In the genomic region with DNA sequence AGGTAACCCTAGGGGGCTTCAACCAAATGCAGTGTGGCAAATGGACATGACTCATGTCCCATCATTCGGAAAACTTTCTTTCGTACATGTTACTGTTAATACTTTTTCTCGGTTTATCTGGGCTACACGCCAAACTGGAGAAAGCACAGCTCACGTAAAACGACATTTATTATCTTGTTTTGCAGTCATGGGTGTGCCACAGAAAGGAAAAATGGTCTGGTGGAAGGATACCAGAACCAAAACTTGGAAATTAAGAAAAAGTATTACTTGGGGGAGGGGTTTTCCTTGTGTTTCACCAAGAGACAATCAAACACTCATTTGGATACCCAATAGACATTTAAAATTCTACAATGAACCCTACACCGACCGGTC, we compare ENCODE assay signal across 16 cellular contexts. TPM values are rescaled to one million over a fixed set of nuclear protein-coding genes. Genes with fewer than 3 reads are reported as not detected.
DNase-seq lines count a peak whose midpoint lies in the region; ATAC-seq and TF ChIP-seq lines count a peak whose summit lies in the region.
"Had no signal": no experiment of that assay in that cellular context is flagged by ENCODE, and none has a peak within 500 bp of the region (broad histone marks: within the 10 kb centered on the region; RNA-seq: fewer than 3 reads in every experiment).

No MANE protein-coding gene starts in this region.

- no peak overlapping the region for H3K9ac ChIP-seq in H9 (ENCODE audit: extremely low read depth, insufficient read length, low read length)
- no peak overlapping the region for H3K9ac ChIP-seq in rectal smooth muscle tissue (ENCODE audit: low read length)

- DNase-seq in H9 (no peak), fibroblast of pulmonary artery (ENCODE audit: low read depth) (peak; percentile 69), SKM-1 treated with dmso at 0.1 percent for 144 hours (lab: John Stamatoyannopoulos, UW; ENCODE audit: unreplicated experiment) (no peak), foreskin melanocyte (no peak), Right ventricle myocardium superior (no peak)
- DNase-seq: activated naive CD4-positive, alpha-beta T cell treated with anti-CD3 and anti-CD28 coated beads, Interleukin-2, amount 10 ng/mL, durations not matched to agents 7 days and 5 days; CD4-positive, CD25-positive, alpha-beta regulatory T cell; left ventricle myocardium inferior; NCI-H226 had no signal

- H3K27me3 Mint-ChIP-seq in H9 (ENCODE audit: low read depth) = peaks cover 79% of the 10 kb centered on the region

- H3K4me1 Mint-ChIP-seq in H9 = peaks cover 44 to 48% of the 10 kb centered on the region in 2 experiments
- H3K4me1 Mint-ChIP-seq: CD4-positive, CD25-positive, alpha-beta regulatory T cell had no signal

- no peak overlapping the region for H3K14ac ChIP-seq in H9 (ENCODE audit: insufficient read depth, low read length)

- no peaks in the 10 kb centered on the region for H3K79me1 ChIP-seq in H9 (ENCODE audit: insufficient read depth, low read depth, low read length, poor library complexity, severe bottlenecking)

- H2BK120ac ChIP-seq in H9 (ENCODE audit: low read depth, low read length, poor library complexity, severe bottlenecking) = no peak overlapping the region

- no peak overlapping the region for H2BK20ac ChIP-seq in H9 (ENCODE audit: low read depth, low read length, poor library complexity, severe bottlenecking)

- no peak overlapping the region for H2AK5ac ChIP-seq in H9 (ENCODE audit: insufficient read length, low read length)

- no peak overlapping the region for H3K27ac Mint-ChIP-seq in H9
- H3K27ac Mint-ChIP-seq: activated naive CD4-positive, alpha-beta T cell treated with anti-CD3 and anti-CD28 coated beads, Interleukin-2, amount 10 ng/mL, durations not matched to agents 7 days and 5 days; CD4-positive, CD25-positive, alpha-beta regulatory T cell had no signal

- H3K9me3 ChIP-seq in H9 (ENCODE audit: control insufficient read depth, low read depth, low read length) = no peaks in the 10 kb centered on the region
- H3K9me3 ChIP-seq: left ventricle myocardium inferior had no signal

- H3K27me3 ChIP-seq in H9 (ENCODE audit: insufficient read depth, low read length) = peaks cover 13% of the 10 kb centered on the region; the same call in 1 of the 2 replicates
- no peaks in the 10 kb centered on the region for H3K27me3 ChIP-seq in rectal smooth muscle tissue (ENCODE audit: control insufficient read depth, insufficient read depth, low read length)

- no peaks in the 10 kb centered on the region for H3K9me3 Mint-ChIP-seq in H9
- H3K9me3 Mint-ChIP-seq: activated naive CD4-positive, alpha-beta T cell treated with anti-CD3 and anti-CD28 coated beads, Interleukin-2, amount 10 ng/mL, durations not matched to agents 7 days and 5 days; CD4-positive, CD25-positive, alpha-beta regulatory T cell had no signal

- H2AFZ ChIP-seq in H9 (ENCODE audit: low read length) = no peak overlapping the region

- H3K4me2 ChIP-seq in H9 (ENCODE audit: insufficient read depth, insufficient read length, low read length) = peak overlapping the region; percentile 49

- H3K36me3 Mint-ChIP-seq in H9 (ENCODE audit: insufficient read depth in 1 of 3, low read depth in 3 of 3) = no peaks in the 10 kb centered on the region
- H3K36me3 Mint-ChIP-seq: activated naive CD4-positive, alpha-beta T cell treated with anti-CD3 and anti-CD28 coated beads, Interleukin-2, amount 10 ng/mL, durations not matched to agents 7 days and 5 days; CD4-positive, CD25-positive, alpha-beta regulatory T cell had no signal

- H3K79me2 ChIP-seq in H9 (ENCODE audit: insufficient read depth, low read length) = no peaks in the 10 kb centered on the region

- no peak for ATAC-seq in HG02938 (IDR thresholded peaks at IDR 0.05; ENCODE audit: unreplicated experiment)
- no peak for ATAC-seq in Right ventricle myocardium superior (ENCODE audit: poor library complexity)

- H4K5ac ChIP-seq in H9 (ENCODE audit: insufficient read length, low read depth, low read length) = no peak overlapping the region

- H4K8ac ChIP-seq in H9 (replicated peaks; ENCODE audit: insufficient read length, low read depth, low read length) = no peak overlapping the region

- H3K23me2 ChIP-seq in H9 (ENCODE audit: insufficient read length, low read depth, low read length, poor library complexity, severe bottlenecking) = peaks cover 10% of the 10 kb centered on the region

- H3K4me3 Mint-ChIP-seq in H9 = peak overlapping the region; percentile 46 to 61
- H3K4me3 Mint-ChIP-seq: activated naive CD4-positive, alpha-beta T cell treated with anti-CD3 and anti-CD28 coated beads, Interleukin-2, amount 10 ng/mL, durations not matched to agents 7 days and 5 days; CD4-positive, CD25-positive, alpha-beta regulatory T cell had no signal

- no peak overlapping the region for H2BK5ac ChIP-seq in H9 (ENCODE audit: insufficient read length, low read length)

- no peak overlapping the region for H2BK15ac ChIP-seq in H9 (ENCODE audit: low read depth, low read length)

- no CpG with 5 or more reads among the region's 8 CpGs for WGBS in H9 (ENCODE audit: extremely low coverage, insufficient read length, low lambda C conversion rate)

- no peak overlapping the region for H3K56ac ChIP-seq in H9 (ENCODE audit: insufficient read length, low read depth, low read length)

- intact Hi-C loops in Right ventricle myocardium superior (cut with DNase I) = no loop called here

- no peak overlapping the region for H3K18ac ChIP-seq in H9 (ENCODE audit: insufficient read length, low read depth, low read length)

- H3T11ph ChIP-seq in H9 (ENCODE audit: low read length) = no peak overlapping the region

- H3K4me3 ChIP-seq in fibroblast of pulmonary artery (replicated peaks; ENCODE audit: low read depth, low read length) (peak overlapping the region; percentile 39), rectal smooth muscle tissue (ENCODE audit: low read length) (peak overlapping the region; percentile 17)
- H3K4me3 ChIP-seq: left ventricle myocardium inferior had no signal

- no peak overlapping the region for H3K4ac ChIP-seq in H9 (ENCODE audit: low read depth, low read length)

- H2BK12ac ChIP-seq in H9 (ENCODE audit: insufficient read length, low read depth, low read length) = no peak overlapping the region

- no peak overlapping the region for H4K91ac ChIP-seq in H9 (ENCODE audit: insufficient read length, low read depth, low read length)

- H3K36me3 ChIP-seq in rectal smooth muscle tissue (ENCODE audit: control insufficient read depth, insufficient read depth, low read length) = no peaks in the 10 kb centered on the region
- H3K36me3 ChIP-seq: left ventricle myocardium inferior had no signal

- no peak for TF ChIP-seq CTCF in H9 (conservative IDR thresholded peaks at IDR 0.05)
- TF ChIP-seq CTCF in VCaP (conservative IDR thresholded peaks at IDR 0.05) = no peak
- TF ChIP-seq CTCF in fibroblast of pulmonary artery (IDR thresholded peaks at IDR 0.05; ENCODE audit: low read length, missing control alignments) = no peak

- H3K27ac ChIP-seq in H9 (ENCODE audit: insufficient read length, low read depth, low read length) (no peak overlapping the region), VCaP (peak overlapping the region; percentile 95), rectal smooth muscle tissue (ENCODE audit: low read depth, low read length) (no peak overlapping the region)
- H3K27ac ChIP-seq: left ventricle myocardium inferior had no signal

- peaks cover 3% of the 10 kb centered on the region; the same call in 1 of the 2 replicates for H3K4me1 ChIP-seq in H9 (ENCODE audit: insufficient read depth, low read length)
- no peaks in the 10 kb centered on the region for H3K4me1 ChIP-seq in rectal smooth muscle tissue (ENCODE audit: control insufficient read depth, insufficient read depth, low read length)

- H4K20me1 ChIP-seq in H9 (ENCODE audit: control insufficient read depth, insufficient read depth, insufficient read length) = no peaks in the 10 kb centered on the region

- no peak overlapping the region for H3K23ac ChIP-seq in H9 (ENCODE audit: insufficient read length, low read depth, low read length)

RNA-seq across cellular contexts. Expression of gene ALOX15B, which starts 23.6 kb away (rescaled TPM):
- total RNA-seq in H9 (2021) (0.11 TPM in 1 of 2 replicates, not detected in the other), Right ventricle myocardium superior (not detected)
- total RNA-seq: CD4-positive, CD25-positive, alpha-beta regulatory T cell; cerebellum; left ventricle myocardium inferior; OCI-LY7; osteocyte; T-helper 2 cell treated with Interferon-gamma antibody and Interleukin-4, amounts not matched to agents 100 ng/mL and 5 ng/mL, for 36 hours had no signal

RNA-seq across cellular contexts. Expression of gene ALOX12B, which starts 25.1 kb away (rescaled TPM):
- total RNA-seq in H9 (2021) (0.86 and 1.2 TPM in 2 replicates), Right ventricle myocardium superior (not detected)
- total RNA-seq: CD4-positive, CD25-positive, alpha-beta regulatory T cell; cerebellum; left ventricle myocardium inferior; osteocyte; T-helper 2 cell treated with Interferon-gamma antibody and Interleukin-4, amounts not matched to agents 100 ng/mL and 5 ng/mL, for 36 hours had no signal

RNA-seq across cellular contexts. Expression of gene ALOXE3, which starts 55.9 kb away (rescaled TPM):
- total RNA-seq in H9 (2021) (0.13 and 0.42 TPM in 2 replicates), Right ventricle myocardium superior (not detected)
- total RNA-seq: left ventricle myocardium inferior; osteocyte; T-helper 2 cell treated with Interferon-gamma antibody and Interleukin-4, amounts not matched to agents 100 ng/mL and 5 ng/mL, for 36 hours had no signal
